In genomic region chr2:142100967-142101366, GRCh38 we compare ENCODE assay signal across 24 cellular contexts. TPM values are rescaled to one million over a fixed set of nuclear protein-coding genes. Genes with fewer than 3 reads are reported as not detected.
A peak's percentile ranks its signal among the peaks of the same experiment; 100 is the strongest.
DNase-seq lines count a peak whose midpoint lies in the region; ATAC-seq and TF ChIP-seq lines count a peak whose summit lies in the region.
"Had no signal": no experiment of that assay in that cellular context is flagged by ENCODE, and none has a peak within 500 bp of the region (broad histone marks: within the 10 kb centered on the region; RNA-seq: fewer than 3 reads in every experiment).

No MANE protein-coding gene starts in this region.

- H3K27ac Mint-ChIP-seq in Calu3 (ENCODE audit: unreplicated experiment), result no peak overlapping the region
- H3K27ac Mint-ChIP-seq in T-helper 2 cell treated with Interferon-gamma antibody and Interleukin-4, amounts not matched to agents 5 μg/mL and 100 μg/mL, for 36 hours, result no peak overlapping the region
- H3K27ac Mint-ChIP-seq: activated naive CD4-positive, alpha-beta T cell treated with anti-CD3 and anti-CD28 coated beads, Interleukin-2, amount 50 U/mL, for 24 hours; activated T-cell treated with anti-CD3 and anti-CD28 coated beads, Interleukin-2, amount 50 U/mL, for 72 hours had no signal

- peaks cover 17% of the 10 kb centered on the region for H3K4me1 Mint-ChIP-seq in Calu3 (ENCODE audit: low read depth, unreplicated experiment)
- H3K4me1 Mint-ChIP-seq in T-helper 2 cell treated with Interferon-gamma antibody and Interleukin-4, amounts not matched to agents 5 μg/mL and 100 μg/mL, for 36 hours (ENCODE audit: low read depth), result no peaks in the 10 kb centered on the region
- H3K4me1 Mint-ChIP-seq: activated naive CD4-positive, alpha-beta T cell treated with anti-CD3 and anti-CD28 coated beads, Interleukin-2, amount 50 U/mL, for 24 hours had no signal

- TF ChIP-seq CTCF in Calu3 (IDR thresholded peaks at IDR 0.05; ENCODE audit: unreplicated experiment) (no peak), epithelial cell of proximal tubule (conservative IDR thresholded peaks at IDR 0.05; ENCODE audit: low read depth, low read length) (no peak)

- H3K4me3 ChIP-seq in epithelial cell of proximal tubule (ENCODE audit: low read depth, low read length), result no peak overlapping the region
- H3K4me3 ChIP-seq: heart right ventricle, left lung, mucosa of descending colon, prostate gland, tibial nerve had no signal

- H3K27me3 Mint-ChIP-seq in Calu3 (ENCODE audit: unreplicated experiment), result no peaks in the 10 kb centered on the region
- H3K27me3 Mint-ChIP-seq in T-helper 2 cell treated with Interferon-gamma antibody and Interleukin-4, amounts not matched to agents 5 μg/mL and 100 μg/mL, for 36 hours (ENCODE audit: low read depth), result no peaks in the 10 kb centered on the region
- H3K27me3 Mint-ChIP-seq: activated naive CD4-positive, alpha-beta T cell treated with anti-CD3 and anti-CD28 coated beads, Interleukin-2, amount 50 U/mL, for 24 hours had no signal

- no peak overlapping the region for H3K4me3 Mint-ChIP-seq in Calu3 (ENCODE audit: low read depth, unreplicated experiment)
- no peak overlapping the region for H3K4me3 Mint-ChIP-seq in T-helper 2 cell treated with Interferon-gamma antibody and Interleukin-4, amounts not matched to agents 5 μg/mL and 100 μg/mL, for 36 hours
- H3K4me3 Mint-ChIP-seq: activated naive CD4-positive, alpha-beta T cell treated with anti-CD3 and anti-CD28 coated beads, Interleukin-2, amount 50 U/mL, for 24 hours; activated T-cell treated with anti-CD3 and anti-CD28 coated beads, Interleukin-2, amount 50 U/mL, for 72 hours had no signal

- H3K9me3 Mint-ChIP-seq in Calu3 (ENCODE audit: low read depth, unreplicated experiment), result no peaks in the 10 kb centered on the region
- H3K9me3 Mint-ChIP-seq in T-helper 2 cell treated with Interferon-gamma antibody and Interleukin-4, amounts not matched to agents 5 μg/mL and 100 μg/mL, for 36 hours, result no peaks in the 10 kb centered on the region

- intact Hi-C loops in Calu3 (cut with micrococcal nuclease; ENCODE audit: unreplicated experiment), result no loop called here

- H3K36me3 Mint-ChIP-seq in Calu3 (ENCODE audit: insufficient read depth, unreplicated experiment), result no peaks in the 10 kb centered on the region
- no peaks in the 10 kb centered on the region for H3K36me3 Mint-ChIP-seq in T-helper 2 cell treated with Interferon-gamma antibody and Interleukin-4, amounts not matched to agents 5 μg/mL and 100 μg/mL, for 36 hours (ENCODE audit: low read depth)
- H3K36me3 Mint-ChIP-seq: activated naive CD4-positive, alpha-beta T cell treated with anti-CD3 and anti-CD28 coated beads, Interleukin-2, amount 50 U/mL, for 24 hours had no signal

- CTCF ChIA-PET in Calu3 (lab: Charles Lee), result interaction anchor here (0.9 kb wide), 1 partner anchor 12 kb away, joined by 3 read pairs; no protein-coding TSS in a partner anchor

- ATAC-seq in GM21360 (IDR thresholded peaks at IDR 0.05; ENCODE audit: unreplicated experiment), result no peak
- ATAC-seq: activated T-cell treated with anti-CD3 and anti-CD28 coated beads, Interleukin-2, amount 50 U/mL, for 72 hours; heart right ventricle; left lung; mucosa of descending colon had no signal

- BruUV-seq in Calu3 (replicated peaks; lab: Mats Ljungman, UMichigan), result no TSS peak

- DNase-seq in Calu3, result peak; percentile 37
- DNase-seq in LoVo (ENCODE audit: low spot score), result peak; percentile 36
- peak; percentile 43 for DNase-seq in NCI-H774 (lab: John Stamatoyannopoulos, UW)
- peak; percentile 7 for DNase-seq in epithelial cell of proximal tubule (ENCODE audit: low read depth)
- DNase-seq in SIG-M5 treated with dmso at 0.1 percent for 504 hours (lab: John Stamatoyannopoulos, UW; ENCODE audit: unreplicated experiment), result no peak
- DNase-seq in ecto neural progenitor cell (ENCODE audit: low spot score), result no peak
- DNase-seq in T-helper 2 cell treated with Interferon-gamma antibody and Interleukin-4, amounts not matched to agents 5 μg/mL and 100 μg/mL, for 36 hours (ENCODE audit: low spot score), result no peak
- DNase-seq: activated CD4-positive, CD25-positive, alpha-beta regulatory T cell treated with anti-CD3 and anti-CD28 coated beads, Interleukin-2, amount 50 U/mL, for 72 hours; activated T-cell treated with anti-CD3 and anti-CD28 coated beads, Interleukin-2, amount 50 U/mL, for 72 hours; GDM1; GOT3; heart right ventricle; KG1; left lung; NCI-H2107; stimulated activated CD4-positive, alpha-beta T cell treated with anti-CD3 and anti-CD28 coated beads, Interleukin-2, amount 100 ng/mL, for 24 hours; stimulated activated naive CD4-positive, alpha-beta T cell treated with Interleukin-2 at 50 U/mL for 16 hours; T1000 had no signal

RNA-seq across cellular contexts. Expression of gene LRP1B, which starts 29.8 kb away (rescaled TPM):
- total RNA-seq in Calu3 (2022) (0.05 and 0.21 TPM in 2 replicates), epithelial cell of proximal tubule (0.07 and 0.12 TPM in 2 replicates)
- total RNA-seq: activated T-cell treated with anti-CD3 and anti-CD28 coated beads, Interleukin-2, amount 50 U/mL, for 72 hours; RPMI7951 had no signal

Comparison
In these comparisons a context has a peak if more than half of its experiments do, and no peak if none do; other contexts are left out.
1. DNase-seq: peak in Calu3 (single experiment), LoVo (single experiment), NCI-H774 (single experiment) and epithelial cell of proximal tubule (single experiment); none in SIG-M5 treated with dmso at 0.1 percent for 504 hours (single experiment), ecto neural progenitor cell (single experiment) and T-helper 2 cell treated with Interferon-gamma antibody and Interleukin-4, amounts not matched to agents 5 μg/mL and 100 μg/mL, for 36 hours (single experiment).